8 cellular contexts compared by ENCODE assay signal in genomic region chr4:146945556-146946374, GRCh38. TPM values are rescaled to one million over a fixed set of nuclear protein-coding genes. Genes with fewer than 3 reads are reported as not detected.
DNase-seq lines count a peak whose midpoint lies in the region; ATAC-seq and TF ChIP-seq lines count a peak whose summit lies in the region.

TTC29 (minus strand) TSS chr4:146945864; CDS start chr4:146939895, 5,969 bp downstream.

- H2BK15ac ChIP-seq in IMR-90 (ENCODE audit: low read depth, low read length), result no peak within 1 kb of the TSS

- H4K91ac ChIP-seq in IMR-90 (ENCODE audit: insufficient read depth, low read depth, low read length), result no peak within 1 kb of the TSS

- H3K23ac ChIP-seq in IMR-90 (ENCODE audit: low read depth, low read length), result no peak within 1 kb of the TSS

- no peak within 1 kb of the TSS for H3K27ac ChIP-seq in IMR-90 (ENCODE audit: insufficient read depth, low read length)

- H3K56ac ChIP-seq in IMR-90 (ENCODE audit: extremely low read depth, insufficient read depth, low read length), result no peak within 1 kb of the TSS

- H3K14ac ChIP-seq in IMR-90 (replicated peaks; ENCODE audit: low read depth, low read length), result no peak within 1 kb of the TSS

- H3K4me3 Mint-ChIP-seq in nephron, result peak within 1 kb of the TSS; percentile 79 to 87 (median 84)

- no peaks in the 10 kb centered on the region for H4K20me1 ChIP-seq in IMR-90 (ENCODE audit: insufficient read depth, low read length)

- no peak within 1 kb of the TSS for H2AK9ac ChIP-seq in IMR-90 (replicated peaks; ENCODE audit: low read depth, low read length, poor library complexity)

- H3K4me1 ChIP-seq in IMR-90 (ENCODE audit: control insufficient read depth, insufficient read depth, low read length), result no peaks in the 10 kb centered on the region

- no peaks in the 10 kb centered on the region for H3K9me1 ChIP-seq in IMR-90 (ENCODE audit: insufficient read depth, low read length)

- ATAC-seq in GM21619 (IDR thresholded peaks at IDR 0.05; ENCODE audit: unreplicated experiment) (peak; percentile 100), IMR-90 (ENCODE audit: low read depth) (peak; percentile 100)

- no peaks in the 10 kb centered on the region for H3K9me3 ChIP-seq in IMR-90 (ENCODE audit: control insufficient read depth, insufficient read depth, low read length)

- H3K9me3 Mint-ChIP-seq in nephron, result no peaks in the 10 kb centered on the region

- TF ChIP-seq CTCF in IMR-90 (conservative IDR thresholded peaks at IDR 0.05; ENCODE audit: low read depth, low read length), result no peak
- no peak for TF ChIP-seq CTCF in nephron (IDR thresholded peaks at IDR 0.05; ENCODE audit: unreplicated experiment in 3 of 3)

- H2BK120ac ChIP-seq in IMR-90 (ENCODE audit: low read depth, low read length), result no peak within 1 kb of the TSS

- H3K4me1 Mint-ChIP-seq in nephron, result peaks cover 11% of the 10 kb centered on the region

- H3K4me3 ChIP-seq in IMR-90 (ENCODE audit: insufficient read depth, low read depth, low read length), result peak within 1 kb of the TSS; percentile 57

- H3K27ac Mint-ChIP-seq in nephron, result no peak within 1 kb of the TSS

- dilution Hi-C loops in IMR-90 (cut with HindIII; ENCODE audit: low sequenced_read_pairs, unreplicated experiment), result no loop called here

- H2AK5ac ChIP-seq in IMR-90 (ENCODE audit: low read depth, low read length), result no peak within 1 kb of the TSS

- no peak within 1 kb of the TSS for H3K4ac ChIP-seq in IMR-90 (ENCODE audit: low read depth, low read length)

- no peak within 1 kb of the TSS for H4K5ac ChIP-seq in IMR-90 (ENCODE audit: low read depth, low read length)

- POLR2A ChIA-PET in IMR-90 (lab: Charles Lee; ENCODE audit: unreplicated experiment), result no interaction called here

- in situ Hi-C loops in IMR-90 (cut with MboI; ENCODE audit: low sequenced_read_pairs), result no loop called here

- no peaks in the 10 kb centered on the region for H3K79me1 ChIP-seq in IMR-90 (ENCODE audit: low read depth in 1 of 2, low read length in 2 of 2)

- H3K36me3 Mint-ChIP-seq in nephron (ENCODE audit: low read depth), result no peaks in the 10 kb centered on the region

- H3K27me3 Mint-ChIP-seq in nephron (ENCODE audit: low read depth), result peaks cover 38% of the 10 kb centered on the region

- H3K27me3 ChIP-seq in IMR-90 (ENCODE audit: control insufficient read depth, insufficient read depth, low read length), result peaks cover 13% of the 10 kb centered on the region

- TF ChIP-seq RAD21 in IMR-90 (IDR thresholded peaks at IDR 0.05; ENCODE audit: low read length), result no peak

- intact Hi-C loops in IMR-90 (cut with micrococcal nuclease), result no loop called here

- H3K18ac ChIP-seq in IMR-90 (ENCODE audit: low read depth, low read length), result no peak within 1 kb of the TSS

- DNase-seq in DMS153 (lab: John Stamatoyannopoulos, UW), result peak; percentile 76
- DNase-seq in IMR-90, result peak; percentile 74
- peak; percentile 79 for DNase-seq in RPMI7951 (ENCODE audit: low read depth)
- DNase-seq in activated effector memory CD4-positive, alpha-beta T cell treated with Interleukin-2 at 50 U/mL for 16 hours, result peak; percentile 73
- DNase-seq in fibroblast of the conjunctiva (ENCODE audit: low read depth), result peak; percentile 75
- peak; percentile 71 to 84 (median 78) for DNase-seq in stimulated activated naive CD4-positive, alpha-beta T cell (lab: John Stamatoyannopoulos, UW)

- CTCF ChIA-PET in IMR-90 (lab: Yijun Ruan, JAX), result interaction anchor here (1.2 kb wide), 1 partner anchor 16 kb away, joined by 3 read pairs; no protein-coding TSS in a partner anchor

- H3K4me2 ChIP-seq in IMR-90 (ENCODE audit: low read depth, low read length), result peak within 1 kb of the TSS; percentile 93

- BruUV-seq in IMR-90 (replicated peaks; lab: Mats Ljungman, UMichigan), result no TSS peak

- H4K8ac ChIP-seq in IMR-90 (ENCODE audit: low read depth in 2 of 2, low read length in 2 of 2), result no peak within 1 kb of the TSS

- no peak within 1 kb of the TSS for H2BK20ac ChIP-seq in IMR-90 (ENCODE audit: low read depth, low read length)

- H2AFZ ChIP-seq in IMR-90 (replicated peaks; ENCODE audit: low read length, poor library complexity), result peak within 1 kb of the TSS; percentile 88

- WGBS in IMR-90 (ENCODE audit: extremely low coverage in 2 of 2, insufficient read length in 1 of 2), 2 experiments, result 1% methylated on average over 17 of the region's 39 CpGs; no CpG with 5 or more reads in 1 of the 2 experiments

- H3K36me3 ChIP-seq in IMR-90 (ENCODE audit: control insufficient read depth, insufficient read depth, low read length), result no peaks in the 10 kb centered on the region

- H3K9ac ChIP-seq in IMR-90 (ENCODE audit: low read depth, low read length), result no peak within 1 kb of the TSS

- H2BK5ac ChIP-seq in IMR-90 (ENCODE audit: low read depth, low read length, poor library complexity, severe bottlenecking), result no peak within 1 kb of the TSS

- no peak for TF ChIP-seq POLR2A in IMR-90 (IDR thresholded peaks at IDR 0.05; ENCODE audit: low read depth, low read length)

TF ChIP-seq in IMR-90, 13 proteins besides CTCF, POLR2A, EP300 and RAD21:
- TF ChIP-seq CHD1 (IDR thresholded peaks at IDR 0.05; ENCODE audit: low read depth, low read length) (no peak), RFX5 (IDR thresholded peaks at IDR 0.05; ENCODE audit: low read depth, low read length) (no peak), MAFK (IDR thresholded peaks at IDR 0.05; ENCODE audit: low read depth, low read length) (peak; percentile 88)

RNA-seq across cellular contexts. Expression of gene TTC29, which starts in this region (rescaled TPM):
- total RNA-seq in IMR-90 (2012; rRNA removed), result under 0.01 TPM in 1 of 2 replicates, not detected in the other
- polyA plus RNA-seq in IMR-90 (2012; rRNA removed), result not detected in 2 replicates
- polyA plus RNA-seq in IMR-90 (2012; cell fraction: cytosol; rRNA removed), result not detected in 2 replicates
- not detected in 2 replicates for polyA plus RNA-seq in IMR-90 (2012; cell fraction: nucleus; rRNA removed; ENCODE audit: low replicate concordance)
- 0.72 TPM in 1 of 2 replicates, not detected in the other for total RNA-seq in RPMI7951 (2014; rRNA removed; shearing (Covaris generic))

Comparison
In these comparisons a context has a peak if more than half of its experiments do, and no peak if none do; other contexts are left out.
1. Peak in DNase-seq, ATAC-seq, H3K4me3 ChIP-seq and H3K4me2 ChIP-seq in IMR-90; RNA of the gene not detected or under 1 TPM.
2. Peak in DNase-seq in RPMI7951; RNA of the gene not detected or under 1 TPM.